ENCODE assay signal across 8 cellular contexts in genomic region chr14:21072102-21072501, GRCh38. TPM values are rescaled to one million over a fixed set of nuclear protein-coding genes. Genes with fewer than 3 reads are reported as not detected.
A peak's percentile ranks its signal among the peaks of the same experiment; 100 is the strongest.
DNase-seq lines count a peak whose midpoint lies in the region; ATAC-seq and TF ChIP-seq lines count a peak whose summit lies in the region.

No MANE protein-coding gene starts in this region.

- BruUV-seq in Caco-2 (replicated peaks; lab: Mats Ljungman, UMichigan): no TSS peak

- H3K23ac ChIP-seq in mesenchymal stem cell (ENCODE audit: low read length in 2 of 2): no peak overlapping the region

- peak in 1 of 2 donors; percentile 32 for TF ChIP-seq POLR2A in vagina (IDR thresholded peaks at IDR 0.05)

- peak overlapping the region; percentile 92 for H2BK5ac ChIP-seq in mesenchymal stem cell (ENCODE audit: low read depth, low read length, poor library complexity, severe bottlenecking)

- H2AK5ac ChIP-seq in mesenchymal stem cell (ENCODE audit: low read length, severe bottlenecking): peak overlapping the region; percentile 76

- H3K9ac ChIP-seq in NT2/D1 (ENCODE audit: insufficient read length, low read depth): peak overlapping the region; percentile 72
- peak overlapping the region; percentile 88 for H3K9ac ChIP-seq in mesenchymal stem cell (ENCODE audit: low read length)

- no peaks in the 10 kb centered on the region for H3K4me1 Mint-ChIP-seq in Caco-2 (ENCODE audit: low read depth, unreplicated experiment)
- H3K4me1 Mint-ChIP-seq in activated naive CD4-positive, alpha-beta T cell treated with anti-CD3 and anti-CD28 coated beads, Interleukin-2, amount 10 ng/mL, durations not matched to agents 7 days and 5 days: peaks cover 34% of the 10 kb centered on the region

- H3K4me2 ChIP-seq in mesenchymal stem cell (ENCODE audit: low read length, poor library complexity, severe bottlenecking): peak overlapping the region; percentile 91

- no peak overlapping the region for H4K91ac ChIP-seq in mesenchymal stem cell (ENCODE audit: low read length)

- no peak for ATAC-seq in HG02678 (IDR thresholded peaks at IDR 0.05; ENCODE audit: unreplicated experiment)

- H2AFZ ChIP-seq in mesenchymal stem cell (ENCODE audit: low read depth, low read length): no peak overlapping the region

- peak overlapping the region; percentile 84 for H3K4me3 Mint-ChIP-seq in Caco-2 (ENCODE audit: unreplicated experiment)
- no peak overlapping the region for H3K4me3 Mint-ChIP-seq in activated naive CD4-positive, alpha-beta T cell treated with anti-CD3 and anti-CD28 coated beads, Interleukin-2, amount 10 ng/mL, durations not matched to agents 7 days and 5 days

- H3K27me3 ChIP-seq in Caco-2 (replicated peaks; ENCODE audit: control insufficient read depth, insufficient read depth, low read length) (no peaks in the 10 kb centered on the region), NT2/D1 (ENCODE audit: insufficient read depth, insufficient read length) (no peaks in the 10 kb centered on the region), mesenchymal stem cell (ENCODE audit: control insufficient read depth in 1 of 2, insufficient read depth in 1 of 2, low read length in 2 of 2) (no peaks in the 10 kb centered on the region), vagina (no peaks in the 10 kb centered on the region)

- no peak overlapping the region for H2BK15ac ChIP-seq in mesenchymal stem cell (ENCODE audit: low read depth, poor library complexity, severe bottlenecking)

- no peak overlapping the region for H2BK120ac ChIP-seq in mesenchymal stem cell (ENCODE audit: low read depth, low read length)

- H3K9me3 Mint-ChIP-seq in Caco-2 (ENCODE audit: unreplicated experiment): no peaks in the 10 kb centered on the region
- H3K9me3 Mint-ChIP-seq in activated naive CD4-positive, alpha-beta T cell treated with anti-CD3 and anti-CD28 coated beads, Interleukin-2, amount 10 ng/mL, durations not matched to agents 7 days and 5 days: no peaks in the 10 kb centered on the region

- no peak overlapping the region for H3K4ac ChIP-seq in mesenchymal stem cell (ENCODE audit: low read depth in 1 of 2, low read length in 2 of 2)

- H3K36me3 ChIP-seq in Caco-2 (ENCODE audit: control insufficient read depth, insufficient read depth, low read length) (no peaks in the 10 kb centered on the region), NT2/D1 (ENCODE audit: insufficient read depth, insufficient read length, low read length) (peaks cover 46% of the 10 kb centered on the region), mesenchymal stem cell (ENCODE audit: control insufficient read depth in 1 of 2, insufficient read depth in 2 of 2, low read depth in 1 of 2, low read length in 2 of 2) (peaks cover 41 to 44% of the 10 kb centered on the region in 2 experiments), vagina (peaks cover 0 to 30% of the 10 kb centered on the region in 2 donors)

- H3K18ac ChIP-seq in mesenchymal stem cell (ENCODE audit: low read depth in 1 of 2, low read length in 2 of 2): no peak overlapping the region

- intact Hi-C loops in Caco-2 (cut with micrococcal nuclease; ENCODE audit: unreplicated experiment) (no loop called here), vagina (cut with DNase I) (no loop called here)

- no peak overlapping the region for H3K27ac Mint-ChIP-seq in Caco-2 (ENCODE audit: unreplicated experiment)
- H3K27ac Mint-ChIP-seq in activated naive CD4-positive, alpha-beta T cell treated with anti-CD3 and anti-CD28 coated beads, Interleukin-2, amount 10 ng/mL, durations not matched to agents 7 days and 5 days: no peak overlapping the region

- no peak overlapping the region; the same call in 1 of the 2 replicates for H3K4me3 ChIP-seq in Caco-2 (ENCODE audit: low read depth, low read length)
- H3K4me3 ChIP-seq in NT2/D1 (ENCODE audit: insufficient read length, low read depth): peak overlapping the region; percentile 63
- H3K4me3 ChIP-seq in choroid plexus epithelial cell (ENCODE audit: low read depth, low read length): peak overlapping the region; percentile 78
- peak overlapping the region in 1 of 2 experiments; percentile 92 for H3K4me3 ChIP-seq in mesenchymal stem cell (ENCODE audit: insufficient read depth in 1 of 2, low read depth in 1 of 2, low read length in 2 of 2)
- peak overlapping the region; percentile 71 to 73 for H3K4me3 ChIP-seq in vagina

- peaks cover 43% of the 10 kb centered on the region for H3K79me1 ChIP-seq in mesenchymal stem cell (replicated peaks; ENCODE audit: low read length, poor library complexity, severe bottlenecking)

- POLR2A ChIA-PET in Caco-2 (lab: Charles Lee): interaction anchor here (0.6 kb wide), 1 partner anchor 717 kb away, joined by 4 read pairs; no protein-coding TSS in a partner anchor

- H2BK12ac ChIP-seq in mesenchymal stem cell (ENCODE audit: low read length in 2 of 2): no peak overlapping the region

- CTCF ChIA-PET in Caco-2 (lab: Charles Lee): interaction anchor here (0.6 to 3.4 kb wide), 10 partner anchors 12 to 57 kb away, joined by 4 to 50 read pairs (median 6); partner anchors contain the start of gene ZNF219
- CTCF ChIA-PET in activated naive CD4-positive, alpha-beta T cell treated with anti-CD3 and anti-CD28 coated beads, Interleukin-2, amount 10 ng/mL, durations not matched to agents 7 days and 5 days (lab: Charles Lee): interaction anchor here (1.0 to 3.6 kb wide), 7 partner anchors 8 to 57 kb away, joined by 4 to 36 read pairs (median 12); no protein-coding TSS in a partner anchor

- H3K4me1 ChIP-seq in Caco-2 (peaks cover 6% of the 10 kb centered on the region), NT2/D1 (ENCODE audit: insufficient read depth, insufficient read length) (peaks cover 3% of the 10 kb centered on the region), mesenchymal stem cell (ENCODE audit: control insufficient read depth, insufficient read depth, low read depth, low read length) (peaks cover 29% of the 10 kb centered on the region), vagina (peaks cover 61% of the 10 kb centered on the region)

- DNase-seq in Caco-2 (no peak), NT2/D1 (ENCODE audit: low read depth, low spot score) (no peak), choroid plexus epithelial cell (ENCODE audit: low read depth) (peak; percentile 82), mesenchymal stem cell (peak; percentile 81), vagina (ENCODE audit: extremely low spot score in 2 of 2) (no peak), DMS53 treated with DMSO at 0.1 percent for 48 hours (lab: John Stamatoyannopoulos, UW; ENCODE audit: unreplicated experiment) (no peak)
- no peak for DNase-seq in activated naive CD4-positive, alpha-beta T cell treated with anti-CD3 and anti-CD28 coated beads, Interleukin-2, amount 10 ng/mL, durations not matched to agents 7 days and 5 days

- H3K27ac ChIP-seq in mesenchymal stem cell (ENCODE audit: low read length, poor library complexity, severe bottlenecking): peak overlapping the region; percentile 100
- H3K27ac ChIP-seq in vagina: peak overlapping the region; percentile 95

- H4K8ac ChIP-seq in mesenchymal stem cell (ENCODE audit: low read length): no peak overlapping the region

- H3K27me3 Mint-ChIP-seq in Caco-2 (ENCODE audit: insufficient read depth, unreplicated experiment): no peaks in the 10 kb centered on the region
- H3K27me3 Mint-ChIP-seq in activated naive CD4-positive, alpha-beta T cell treated with anti-CD3 and anti-CD28 coated beads, Interleukin-2, amount 10 ng/mL, durations not matched to agents 7 days and 5 days: peaks cover 89% of the 10 kb centered on the region

- TF ChIP-seq CTCF in Caco-2 (IDR thresholded peaks at IDR 0.05; ENCODE audit: insufficient read depth in 1 of 2, low read depth in 1 of 2, low read length in 1 of 2, severe bottlenecking in 1 of 2, unreplicated experiment in 1 of 2): no peak
- TF ChIP-seq CTCF in choroid plexus epithelial cell (conservative IDR thresholded peaks at IDR 0.05; ENCODE audit: low read depth, low read length): peak; percentile 30
- no peak for TF ChIP-seq CTCF in vagina (IDR thresholded peaks at IDR 0.05)

- WGBS in mesenchymal stem cell: 33% methylated on average over 4 of the region's 4 CpGs

- no peak overlapping the region for H3K14ac ChIP-seq in mesenchymal stem cell (ENCODE audit: low read length in 2 of 2)

- H3K9me3 ChIP-seq in Caco-2: no peaks in the 10 kb centered on the region
- H3K9me3 ChIP-seq in NT2/D1 (ENCODE audit: insufficient read depth, low read length): no peaks in the 10 kb centered on the region
- no peaks in the 10 kb centered on the region for H3K9me3 ChIP-seq in mesenchymal stem cell (ENCODE audit: control insufficient read depth, low read length)
- H3K9me3 ChIP-seq in vagina: no peaks in the 10 kb centered on the region

- H3K36me3 Mint-ChIP-seq in Caco-2 (ENCODE audit: insufficient read depth, unreplicated experiment): no peaks in the 10 kb centered on the region
- H3K36me3 Mint-ChIP-seq in activated naive CD4-positive, alpha-beta T cell treated with anti-CD3 and anti-CD28 coated beads, Interleukin-2, amount 10 ng/mL, durations not matched to agents 7 days and 5 days: no peaks in the 10 kb centered on the region

RNA-seq across cellular contexts. Expression of gene ARHGEF40, which starts 2.0 kb away (rescaled TPM):
- 6.5 and 7.1 TPM in 2 replicates for total RNA-seq in Caco-2 (2022)
- polyA plus RNA-seq in mesenchymal stem cell (2013, experiment 1 of 2): 30.1 TPM
- 27.5 TPM for polyA plus RNA-seq in mesenchymal stem cell (2013, experiment 2 of 2)
- total RNA-seq in vagina: 36.3 TPM

RNA-seq across cellular contexts. Expression of gene RNASE8, which starts 14.5 kb away (rescaled TPM):
- total RNA-seq in Caco-2 (2022) (not detected in 2 replicates), vagina (not detected)
- not detected for polyA plus RNA-seq in mesenchymal stem cell (2013, experiment 1 of 2)
- not detected for polyA plus RNA-seq in mesenchymal stem cell (2013, experiment 2 of 2)

RNA-seq across cellular contexts. Expression of gene ZNF219, which starts 26.4 kb away (rescaled TPM):
- 34.1 and 35.2 TPM in 2 replicates for total RNA-seq in Caco-2 (2022)
- polyA plus RNA-seq in mesenchymal stem cell (2013, experiment 1 of 2): 13.0 TPM
- polyA plus RNA-seq in mesenchymal stem cell (2013, experiment 2 of 2): 11.8 TPM
- total RNA-seq in vagina: 69.2 TPM

RNA-seq across cellular contexts. Expression of gene TMEM253, which starts 28.8 kb away (rescaled TPM):
- total RNA-seq in Caco-2 (2022): 0.98 and 1.0 TPM in 2 replicates
- polyA plus RNA-seq in mesenchymal stem cell (2013, experiment 1 of 2): 0.46 TPM
- polyA plus RNA-seq in mesenchymal stem cell (2013, experiment 2 of 2): 0.40 TPM
- total RNA-seq in vagina: not detected

RNA-seq across cellular contexts. Expression of gene RNASE7, which starts 29.9 kb away (rescaled TPM):
- total RNA-seq in Caco-2 (2022) (not detected in 2 replicates), vagina (18.2 TPM)
- polyA plus RNA-seq in mesenchymal stem cell (2013, experiment 1 of 2): not detected
- polyA plus RNA-seq in mesenchymal stem cell (2013, experiment 2 of 2): not detected

Comparison
In these comparisons a context has a peak if more than half of its experiments do, and no peak if none do; other contexts are left out.
1. DNase-seq: peak in choroid plexus epithelial cell (single experiment) and mesenchymal stem cell (single experiment); none in Caco-2 (0 of 2), NT2/D1 (single experiment), vagina (0 of 2), activated naive CD4-positive, alpha-beta T cell treated with anti-CD3 and anti-CD28 coated beads, Interleukin-2, amount 10 ng/mL, durations not matched to agents 7 days and 5 days (single experiment) and DMS53 treated with DMSO at 0.1 percent for 48 hours (single experiment).